ENCODE assay signal across 17 cellular contexts in the genomic region with DNA sequence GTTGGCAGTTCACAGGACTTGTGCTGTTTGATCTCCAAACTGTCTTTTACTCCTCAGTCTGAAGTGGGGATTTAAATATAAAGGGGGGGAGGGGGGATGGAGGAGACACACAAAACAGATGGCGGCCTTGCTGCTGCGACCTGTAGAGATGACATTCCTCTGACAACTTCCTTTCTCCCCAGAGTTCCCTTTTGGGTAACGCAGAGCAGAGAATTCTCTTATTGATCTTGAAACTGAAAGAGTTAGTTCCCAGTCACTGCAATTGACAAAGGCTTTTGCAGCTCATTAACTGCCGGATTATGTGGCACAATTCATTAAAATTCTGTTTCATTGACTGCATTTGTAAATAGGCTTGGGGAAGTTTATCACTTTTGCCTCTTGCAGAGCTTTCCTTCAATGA.
DNase-seq lines count a peak whose midpoint lies in the region; ATAC-seq and TF ChIP-seq lines count a peak whose summit lies in the region.
"Had no signal": no experiment of that assay in that cellular context is flagged by ENCODE, and none has a peak within 500 bp of the region (broad histone marks: within the 10 kb centered on the region; RNA-seq: fewer than 3 reads in every experiment).

No MANE protein-coding gene starts in this region.

- H3K9me3 Mint-ChIP-seq in chondrocyte (ENCODE audit: low read depth), result peaks cover 4% of the 10 kb centered on the region
- H3K9me3 Mint-ChIP-seq: CD4-positive, alpha-beta T cell had no signal

- H3K4me1 Mint-ChIP-seq in chondrocyte (ENCODE audit: low read depth), result peaks cover 3% of the 10 kb centered on the region

- TF ChIP-seq CTCF in WERI-Rb-1 (IDR thresholded peaks at IDR 0.05; ENCODE audit: low read depth, low read length) (no peak), chondrocyte (IDR thresholded peaks at IDR 0.05) (no peak)

- peak; percentile 35 for ATAC-seq in GM18511 (IDR thresholded peaks at IDR 0.05; ENCODE audit: unreplicated experiment)
- ATAC-seq: PC-3 had no signal

- peaks cover 11% of the 10 kb centered on the region for H3K4me1 ChIP-seq in neuron (ENCODE audit: insufficient read depth, low read length)

- H3K9me3 ChIP-seq in WERI-Rb-1 (ENCODE audit: severe bottlenecking) (peaks cover 3% of the 10 kb centered on the region), neuron (ENCODE audit: low read length) (no peaks in the 10 kb centered on the region)

- no peaks in the 10 kb centered on the region for H3K27me3 ChIP-seq in WERI-Rb-1 (ENCODE audit: insufficient read depth, low read depth, severe bottlenecking)
- H3K27me3 ChIP-seq in neuron (ENCODE audit: insufficient read depth, low read length), result no peaks in the 10 kb centered on the region
- H3K27me3 ChIP-seq: MG63 had no signal

- DNase-seq in NCI-H146 (lab: John Stamatoyannopoulos, UW) (peak; percentile 57), WERI-Rb-1 (peak; percentile 47), chondrocyte (ENCODE audit: low spot score) (no peak), substantia nigra (lab: John Stamatoyannopoulos, UW) (no peak)
- no peak for DNase-seq in activated effector memory CD4-positive, alpha-beta T cell treated with anti-CD3 and anti-CD28 coated beads, Interleukin-2, amount 50 U/mL, for 16 hours
- DNase-seq: AML-193; Calu3; CD4-positive, alpha-beta T cell; GM23248; KG1; MG63; NCI-H1105; NCI-H187 treated with DMSO at 0.1 percent for 48 hours; NCI-H510A treated with DMSO at 0.1 percent for 48 hours; PC-3 had no signal

- no peak overlapping the region for H3K4me3 ChIP-seq in WERI-Rb-1 (ENCODE audit: low read depth, low read length)
- no peak overlapping the region for H3K4me3 ChIP-seq in neuron (ENCODE audit: low read length)
- H3K4me3 ChIP-seq: GM23248, MG63 had no signal

- peak overlapping the region; percentile 66 for H2AFZ ChIP-seq in neuron (ENCODE audit: low read depth, low read length)
- H2AFZ ChIP-seq: GM23248 had no signal

- H3K36me3 ChIP-seq in WERI-Rb-1 (no peaks in the 10 kb centered on the region), neuron (ENCODE audit: insufficient read depth, low read length) (no peaks in the 10 kb centered on the region)
- H3K36me3 ChIP-seq: MG63 had no signal

- no peaks in the 10 kb centered on the region for H3K36me3 Mint-ChIP-seq in chondrocyte (ENCODE audit: low read depth)

- H3K27ac ChIP-seq in WERI-Rb-1 (peak overlapping the region; percentile 33; the same call in 1 of the 2 replicates), substantia nigra (ENCODE audit: low read depth, low read length, poor library complexity, severe bottlenecking) (no peak overlapping the region)
- H3K27ac ChIP-seq: GM23248 had no signal

- peaks cover 2% of the 10 kb centered on the region for H3K27me3 Mint-ChIP-seq in chondrocyte (ENCODE audit: low read depth)

- no peak overlapping the region for H3K4me3 Mint-ChIP-seq in chondrocyte (ENCODE audit: unreplicated experiment)
- H3K4me3 Mint-ChIP-seq: CD4-positive, alpha-beta T cell had no signal

- no peak overlapping the region for H3K27ac Mint-ChIP-seq in chondrocyte (ENCODE audit: unreplicated experiment)
- H3K27ac Mint-ChIP-seq: CD4-positive, alpha-beta T cell had no signal

Comparison
In these comparisons a context has a peak if more than half of its experiments do, and no peak if none do; other contexts are left out.
1. DNase-seq: peak in NCI-H146 (single experiment) and WERI-Rb-1 (single experiment); none in chondrocyte (single experiment), substantia nigra (0 of 49) and activated effector memory CD4-positive, alpha-beta T cell treated with anti-CD3 and anti-CD28 coated beads, Interleukin-2, amount 50 U/mL, for 16 hours (single experiment).